Comparison of ENCODE assay signal across 8 cellular contexts in genomic region chr10:133261726-133262325, GRCh38. TPM values are rescaled to one million over a fixed set of nuclear protein-coding genes. Genes with fewer than 3 reads are reported as not detected.
DNase-seq lines count a peak whose midpoint lies in the region; ATAC-seq and TF ChIP-seq lines count a peak whose summit lies in the region.

No MANE protein-coding gene starts in this region.

- H3K4me1 ChIP-seq in GM23338 (ENCODE audit: insufficient read depth) (peaks cover 12% of the 10 kb centered on the region), right cardiac atrium (ENCODE audit: control insufficient read depth, insufficient read depth, low read length) (no peaks in the 10 kb centered on the region), rectal smooth muscle tissue (ENCODE audit: control insufficient read depth, insufficient read depth, low read length) (peaks cover 6% of the 10 kb centered on the region)

- TF ChIP-seq CTCF in GM10248 (IDR thresholded peaks at IDR 0.05; ENCODE audit: control extremely low read depth, extremely low read depth, low read depth, missing control alignments) (no peak), GM23338 (conservative IDR thresholded peaks at IDR 0.05; ENCODE audit: low read depth in 2 of 2) (no peak)

- WGBS in right cardiac atrium: 2% methylated on average over 79 of the region's 79 CpGs

- CTCF ChIA-PET in GM10248 (lab: Yijun Ruan, JAX): interaction anchor here (2.2 to 4.1 kb wide), 2 partner anchors 13 to 45 kb away, joined by 7 to 21 read pairs; no protein-coding TSS in a partner anchor

- H3K4me3 Mint-ChIP-seq in GM23338: peak overlapping the region; percentile 72

- H4K20me1 ChIP-seq in GM23338 (replicated peaks; ENCODE audit: insufficient read depth): no peaks in the 10 kb centered on the region

- H3K4me3 ChIP-seq in GM23338 (peak overlapping the region; percentile 69), right cardiac atrium (ENCODE audit: low read length) (peak overlapping the region; percentile 90), rectal smooth muscle tissue (ENCODE audit: low read length) (peak overlapping the region; percentile 77)

- DNase-seq in GM10248 (ENCODE audit: extremely low spot score) (peak; percentile 95), GM23338 (ENCODE audit: low spot score) (peak; percentile 73), LoVo (ENCODE audit: low spot score) (peak; percentile 69), T-helper 22 cell (ENCODE audit: low read depth) (peak; percentile 83), amygdala (lab: John Stamatoyannopoulos, UW) (peak; percentile 8 to 95 (median 72)), right cardiac atrium (peak; percentile 89 to 96 (median 96)), OCI-M2 (lab: John Stamatoyannopoulos, UW; ENCODE audit: unreplicated experiment) (no peak)

- no peaks in the 10 kb centered on the region for H3K9me2 ChIP-seq in GM23338 (ENCODE audit: insufficient read depth)

- H3K36me3 ChIP-seq in GM23338 (ENCODE audit: insufficient read depth) (no peaks in the 10 kb centered on the region), rectal smooth muscle tissue (ENCODE audit: control insufficient read depth, insufficient read depth, low read length) (no peaks in the 10 kb centered on the region)

- peaks cover 8% of the 10 kb centered on the region for H3K27me3 ChIP-seq in GM23338 (ENCODE audit: insufficient read depth)
- H3K27me3 ChIP-seq in right cardiac atrium (ENCODE audit: control insufficient read depth, insufficient read depth): no peaks in the 10 kb centered on the region
- H3K27me3 ChIP-seq in rectal smooth muscle tissue (ENCODE audit: control insufficient read depth, insufficient read depth, low read length): no peaks in the 10 kb centered on the region

- H3K27ac ChIP-seq in GM23338 (ENCODE audit: low read depth) (no peak overlapping the region), right cardiac atrium (ENCODE audit: low read length) (peak overlapping the region; percentile 21), rectal smooth muscle tissue (ENCODE audit: low read depth, low read length) (peak overlapping the region; percentile 83)

- no peaks in the 10 kb centered on the region for H3K9me3 Mint-ChIP-seq in GM23338

- intact Hi-C loops in right cardiac atrium (cut with DNase I): no loop called here

- no peaks in the 10 kb centered on the region for H3F3A ChIP-seq in GM23338 (replicated peaks; ENCODE audit: low read depth)

- no peak overlapping the region for H3K9ac ChIP-seq in rectal smooth muscle tissue (ENCODE audit: low read length)

- POLR2A ChIA-PET in GM10248 (lab: Yijun Ruan, JAX): interaction anchor here (0.5 to 1.0 kb wide), 2 partner anchors 13 to 85 kb away, joined by 3 read pairs; partner anchors contain the start of gene PRAP1

- H3K4me2 ChIP-seq in GM23338: peak overlapping the region; percentile 84

- H3K9me3 ChIP-seq in right cardiac atrium (ENCODE audit: control insufficient read depth, low read length): no peaks in the 10 kb centered on the region

- H3K27me3 Mint-ChIP-seq in GM23338 (ENCODE audit: insufficient read depth, low read depth, poor library complexity): peaks cover 24% of the 10 kb centered on the region

- H3K79me2 ChIP-seq in GM23338 (replicated peaks; ENCODE audit: insufficient read depth): no peaks in the 10 kb centered on the region

- peaks cover 3% of the 10 kb centered on the region; the same call in 1 of the 3 replicates for H3K36me3 Mint-ChIP-seq in GM23338 (ENCODE audit: low read depth)

- ATAC-seq in GM23338: peak; percentile 19
- ATAC-seq in right cardiac atrium: peak; percentile 77 to 84

- 0 out of 2 replicates have a peak overlapping the region, but pooled peaks have one; percentile 72 for H2AFZ ChIP-seq in GM23338

- H3K4me1 Mint-ChIP-seq in GM23338: peaks cover 11% of the 10 kb centered on the region

- H3K27ac Mint-ChIP-seq in GM23338: no peak overlapping the region

TF ChIP-seq in GM23338, 12 proteins besides CTCF, POLR2A, EP300 and RAD21:
- peak; percentile 70 for TF ChIP-seq POLR2AphosphoS5 (IDR thresholded peaks at IDR 0.05; ENCODE audit: low read depth)
- no peak for TF ChIP-seq STAT1 (IDR thresholded peaks at IDR 0.05; ENCODE audit: unreplicated experiment)
TF ChIP-seq in GM23338: peak in this region for 1.

RNA-seq across cellular contexts. Expression of gene ADAM8, which starts 14.8 kb away (rescaled TPM):
- total RNA-seq in GM23338 (2014; rRNA removed; shearing (Covaris generic)): 5.5 and 7.4 TPM in 2 replicates
- polyA plus RNA-seq in GM23338 (2016; fragmentation: Nextera tagmentation; extraction: Ambion mirVana) (1.9 and 2.1 TPM in 2 replicates), right cardiac atrium (0.50 TPM)
- total RNA-seq in right cardiac atrium: 1 to 10 TPM; 1.4 to 2.1 (median 1.5) TPM

RNA-seq across cellular contexts. Expression of gene VENTX, which starts 24.2 kb away (rescaled TPM):
- 6.3 and 8.1 TPM in 2 replicates for total RNA-seq in GM23338 (2014; rRNA removed; shearing (Covaris generic))
- 4.8 and 5.1 TPM in 2 replicates for polyA plus RNA-seq in GM23338 (2016; fragmentation: Nextera tagmentation; extraction: Ambion mirVana)
- under 1 TPM; 0.45 to 0.89 (median 0.68) TPM for total RNA-seq in right cardiac atrium
- polyA plus RNA-seq in right cardiac atrium: 0.48 TPM

RNA-seq across cellular contexts. Expression of gene UTF1, which starts 31.8 kb away (rescaled TPM):
- 7.7 and 12.2 TPM in 2 replicates for total RNA-seq in GM23338 (2014; rRNA removed; shearing (Covaris generic))
- polyA plus RNA-seq in GM23338 (2016; fragmentation: Nextera tagmentation; extraction: Ambion mirVana) (51.4 and 55.7 TPM in 2 replicates), right cardiac atrium (not detected)
- not detected for total RNA-seq in right cardiac atrium

RNA-seq across cellular contexts. Expression of gene TUBGCP2, which starts 46.8 kb away (rescaled TPM):
- 51.5 and 67.7 TPM in 2 replicates for total RNA-seq in GM23338 (2014; rRNA removed; shearing (Covaris generic))
- polyA plus RNA-seq in GM23338 (2016; fragmentation: Nextera tagmentation; extraction: Ambion mirVana) (56.6 and 59.6 TPM in 2 replicates), right cardiac atrium (23.0 TPM)
- 10 to 100 TPM; 34.9 to 45.9 (median 37.4) TPM for total RNA-seq in right cardiac atrium

RNA-seq across cellular contexts. Expression of gene ZNF511, which starts 46.9 kb away (rescaled TPM):
- total RNA-seq in GM23338 (2014; rRNA removed; shearing (Covaris generic)): 41.0 and 41.3 TPM in 2 replicates
- polyA plus RNA-seq in GM23338 (2016; fragmentation: Nextera tagmentation; extraction: Ambion mirVana) (104 and 114 TPM in 2 replicates), right cardiac atrium (60.8 TPM)
- 10 to 100 TPM; 40.2 to 51.8 (median 49.2) TPM for total RNA-seq in right cardiac atrium
